In the genomic region with DNA sequence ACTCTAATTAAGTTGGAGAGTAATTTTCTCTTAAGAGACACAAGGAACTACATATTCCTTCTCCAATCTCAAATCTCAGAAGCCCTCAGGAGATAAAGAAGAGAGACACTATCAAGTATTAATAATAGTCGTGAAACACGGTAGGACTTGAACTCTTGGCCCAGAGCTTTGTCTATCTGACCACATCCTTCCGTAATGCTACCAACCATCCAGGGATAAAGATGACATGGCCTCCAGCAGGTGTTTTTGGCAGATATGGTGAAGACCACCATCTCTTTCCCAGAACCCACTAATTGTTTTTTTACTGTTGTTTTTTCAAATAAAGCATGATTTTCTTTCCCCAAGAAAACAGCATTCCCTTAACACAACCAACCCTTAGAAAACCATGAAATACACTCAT, we compare ENCODE assay signal across 18 cellular contexts. TPM values are rescaled to one million over a fixed set of nuclear protein-coding genes. Genes with fewer than 3 reads are reported as not detected.
DNase-seq lines count a peak whose midpoint lies in the region; ATAC-seq and TF ChIP-seq lines count a peak whose summit lies in the region.
"Had no signal": no experiment of that assay in that cellular context is flagged by ENCODE, and none has a peak within 500 bp of the region (broad histone marks: within the 10 kb centered on the region; RNA-seq: fewer than 3 reads in every experiment).

No MANE protein-coding gene starts in this region.

- H3K27ac Mint-ChIP-seq in activated naive CD8-positive, alpha-beta T cell treated with anti-CD3 and anti-CD28 coated beads, Interleukin-2, amount 50 U/mL, for 24 hours, result peak overlapping the region; percentile 10

- DNase-seq in DND-41 (no peak), lower lobe of right lung (no peak)
- no peak for DNase-seq in activated naive CD8-positive, alpha-beta T cell treated with anti-CD3 and anti-CD28 coated beads, Interleukin-2, amount 50 U/mL, for 24 hours
- DNase-seq: activated naive CD4-positive, alpha-beta T cell treated with anti-CD3 and anti-CD28 coated beads for 36 hours; erythroblast; HCEC 1CT; NCI-H1048; NCI-H748 treated with DMSO at 0.1 percent for 48 hours; Peyer's patch; stimulated activated naive CD8-positive, alpha-beta T cell treated with anti-CD3 and anti-CD28 coated beads, Interleukin-15, amount 100 ng/mL, for 72 hours; uterus had no signal

- ATAC-seq in DND-41 (ENCODE audit: insufficient read depth, low read depth), result no peak
- no peak for ATAC-seq in activated naive CD8-positive, alpha-beta T cell treated with anti-CD3 and anti-CD28 coated beads, Interleukin-2, amount 50 U/mL, for 24 hours
- no peak for ATAC-seq in HG02571 (IDR thresholded peaks at IDR 0.05; ENCODE audit: unreplicated experiment)
- ATAC-seq in lower lobe of right lung, result no peak
- ATAC-seq in HG03025 (IDR thresholded peaks at IDR 0.05; ENCODE audit: low FRiP score, unreplicated experiment), result no peak
- ATAC-seq: stimulated activated naive CD8-positive, alpha-beta T cell treated with anti-CD3 and anti-CD28 coated beads, Interleukin-15, amount 100 ng/mL, for 72 hours had no signal

- TF ChIP-seq CTCF in 22Rv1 (IDR thresholded peaks at IDR 0.05) (no peak), DND-41 (IDR thresholded peaks at IDR 0.05; ENCODE audit: borderline replicate concordance, extremely low read depth, low read length, poor library complexity, severe bottlenecking) (no peak), lower lobe of right lung (IDR thresholded peaks at IDR 0.05) (no peak)

- H3K27me3 Mint-ChIP-seq in activated naive CD8-positive, alpha-beta T cell treated with anti-CD3 and anti-CD28 coated beads, Interleukin-2, amount 50 U/mL, for 24 hours, result no peaks in the 10 kb centered on the region
- H3K27me3 Mint-ChIP-seq: stimulated activated naive CD8-positive, alpha-beta T cell treated with anti-CD3 and anti-CD28 coated beads, Interleukin-15, amount 100 ng/mL, for 72 hours had no signal

- no peaks in the 10 kb centered on the region for H3K9me3 Mint-ChIP-seq in activated naive CD8-positive, alpha-beta T cell treated with anti-CD3 and anti-CD28 coated beads, Interleukin-2, amount 50 U/mL, for 24 hours
- H3K9me3 Mint-ChIP-seq: activated naive CD4-positive, alpha-beta T cell treated with anti-CD3 and anti-CD28 coated beads for 36 hours; stimulated activated naive CD8-positive, alpha-beta T cell treated with anti-CD3 and anti-CD28 coated beads, Interleukin-15, amount 100 ng/mL, for 72 hours had no signal

- peaks cover 62% of the 10 kb centered on the region for H3K4me1 ChIP-seq in DND-41 (ENCODE audit: insufficient read depth, low read length)
- H3K4me1 ChIP-seq in lower lobe of right lung, result peaks cover 50% of the 10 kb centered on the region
- H3K4me1 ChIP-seq: prostate gland had no signal

- H3K27ac ChIP-seq in 22Rv1, result peak overlapping the region; percentile 98; the same call in 1 of the 2 replicates
- H3K27ac ChIP-seq in DND-41 (ENCODE audit: low read length), result no peak overlapping the region
- H3K27ac ChIP-seq in lower lobe of right lung, result no peak overlapping the region
- H3K27ac ChIP-seq: Peyer's patch, prostate gland, uterus had no signal

- H3K79me2 ChIP-seq in DND-41 (ENCODE audit: insufficient read depth, low read length), result peaks cover 93% of the 10 kb centered on the region

- H3K4me2 ChIP-seq in DND-41 (ENCODE audit: insufficient read depth, low read length), result peak overlapping the region; percentile 95; the same call in 1 of the 2 replicates

- no peak overlapping the region for H3K4me3 ChIP-seq in DND-41 (ENCODE audit: low read depth in 1 of 2, low read length in 2 of 2)
- no peak overlapping the region for H3K4me3 ChIP-seq in lower lobe of right lung
- H3K4me3 ChIP-seq: Peyer's patch, prostate gland, uterus had no signal

- peaks cover 57% of the 10 kb centered on the region for H3K4me1 Mint-ChIP-seq in activated naive CD8-positive, alpha-beta T cell treated with anti-CD3 and anti-CD28 coated beads, Interleukin-2, amount 50 U/mL, for 24 hours

- peaks cover 42% of the 10 kb centered on the region for H3K36me3 ChIP-seq in DND-41 (ENCODE audit: insufficient read depth, low read length)
- H3K36me3 ChIP-seq in lower lobe of right lung, result peaks cover 35% of the 10 kb centered on the region
- H3K36me3 ChIP-seq: Peyer's patch, uterus had no signal

- intact Hi-C loops in lower lobe of right lung (cut with DNase I), result no loop called here

- no peaks in the 10 kb centered on the region for H3K9me3 ChIP-seq in DND-41 (ENCODE audit: insufficient read depth, low read length, severe bottlenecking)
- no peaks in the 10 kb centered on the region for H3K9me3 ChIP-seq in lower lobe of right lung
- H3K9me3 ChIP-seq: Peyer's patch, prostate gland, uterus had no signal

- H3K4me3 Mint-ChIP-seq in activated naive CD8-positive, alpha-beta T cell treated with anti-CD3 and anti-CD28 coated beads, Interleukin-2, amount 50 U/mL, for 24 hours, result no peak overlapping the region
- H3K4me3 Mint-ChIP-seq: activated naive CD4-positive, alpha-beta T cell treated with anti-CD3 and anti-CD28 coated beads for 36 hours had no signal

- H4K20me1 ChIP-seq in DND-41 (ENCODE audit: insufficient read depth, low read length), result peaks cover 10% of the 10 kb centered on the region; the same call in 1 of the 2 replicates

- H3K9ac ChIP-seq in DND-41 (ENCODE audit: low read depth, low read length), result no peak overlapping the region

- H2AFZ ChIP-seq in DND-41 (ENCODE audit: low read depth, low read length), result no peak overlapping the region

- H3K27me3 ChIP-seq in DND-41 (ENCODE audit: insufficient read depth, low read length, poor library complexity), result no peaks in the 10 kb centered on the region
- no peaks in the 10 kb centered on the region for H3K27me3 ChIP-seq in lower lobe of right lung (ENCODE audit: low read depth)
- H3K27me3 ChIP-seq: Peyer's patch, uterus had no signal

- H3K36me3 Mint-ChIP-seq in activated naive CD8-positive, alpha-beta T cell treated with anti-CD3 and anti-CD28 coated beads, Interleukin-2, amount 50 U/mL, for 24 hours (ENCODE audit: low read depth), result peaks cover 31% of the 10 kb centered on the region

RNA-seq across cellular contexts. Expression of a gene that starts 3.4 kb away (rescaled TPM):
- 48.7 TPM for total RNA-seq in lower lobe of right lung

RNA-seq across cellular contexts. Expression of a gene that starts 14.8 kb away (rescaled TPM):
- total RNA-seq in lower lobe of right lung, result 0.18 TPM
- total RNA-seq: bronchial epithelial cell, dermis microvascular lymphatic vessel endothelial cell, liver, Peyer's patch had no signal

RNA-seq across cellular contexts. Expression of a gene that starts 22.9 kb away (rescaled TPM):
- 41.3 TPM for total RNA-seq in lower lobe of right lung

RNA-seq across cellular contexts. Expression of a gene that starts 38.0 kb away (rescaled TPM):
- total RNA-seq in lower lobe of right lung, result 55.1 TPM

RNA-seq across cellular contexts. Expression of a gene that starts 38.6 kb away (rescaled TPM):
- 7.2 TPM for total RNA-seq in lower lobe of right lung
